13 cellular contexts compared by ENCODE assay signal in genomic region chr2:31428001-31428418, GRCh38. TPM values are rescaled to one million over a fixed set of nuclear protein-coding genes. Genes with fewer than 3 reads are reported as not detected.
DNase-seq lines count a peak whose midpoint lies in the region; ATAC-seq and TF ChIP-seq lines count a peak whose summit lies in the region.
"Had no signal": no experiment of that assay in that cellular context is flagged by ENCODE, and none has a peak within 500 bp of the region (broad histone marks: within the 10 kb centered on the region; RNA-seq: fewer than 3 reads in every experiment).

No MANE protein-coding gene starts in this region.

- no peak overlapping the region for H3K4me3 Mint-ChIP-seq in Calu3 (ENCODE audit: low read depth, unreplicated experiment)
- H3K4me3 Mint-ChIP-seq: CD8-positive, alpha-beta memory T cell; nephron progenitor cell; T-helper 2 cell treated with Interferon-gamma antibody and Interleukin-4, amounts not matched to agents 5 μg/mL and 100 μg/mL, for 36 hours had no signal

- no peak overlapping the region for H3K4me3 ChIP-seq in HCT116 (replicated peaks in 1 of 2; ENCODE audit: low read depth in 1 of 2, low read length in 2 of 2)
- no peak overlapping the region for H3K4me3 ChIP-seq in gastrocnemius medialis
- H3K4me3 ChIP-seq: uterus had no signal

- no peak overlapping the region for H3K4me2 ChIP-seq in HCT116 (ENCODE audit: low read length)

- no peak for TF ChIP-seq POLR2A in HCT116 (IDR thresholded peaks at IDR 0.05; ENCODE audit: borderline replicate concordance, extremely low read depth, insufficient read depth, insufficient read length)
- TF ChIP-seq POLR2A in gastrocnemius medialis (IDR thresholded peaks at IDR 0.05) = no peak

- no TSS peak for BruUV-seq in Calu3 (replicated peaks; lab: Mats Ljungman, UMichigan)
- BruUV-seq in HCT116 (replicated peaks; lab: Mats Ljungman, UMichigan) = no TSS peak

- H3K9ac ChIP-seq in HCT116 (ENCODE audit: low read length) = no peak overlapping the region

- POLR2A ChIA-PET in HCT116 (lab: Charles Lee) = no interaction called here

- H3K4me1 ChIP-seq in HCT116 (ENCODE audit: control insufficient read depth in 1 of 2, insufficient read depth in 2 of 2, low read length in 2 of 2) (peaks cover 9 to 12% of the 10 kb centered on the region in 2 experiments), gastrocnemius medialis (no peaks in the 10 kb centered on the region)
- H3K4me1 ChIP-seq: uterus had no signal

- H3K9me2 ChIP-seq in HCT116 (ENCODE audit: insufficient read depth) = no peaks in the 10 kb centered on the region

- H2AFZ ChIP-seq in HCT116 (ENCODE audit: low read depth, low read length, poor library complexity, severe bottlenecking) = no peak overlapping the region

- peak; percentile 32 for TF ChIP-seq CTCF in Calu3 (IDR thresholded peaks at IDR 0.05; ENCODE audit: unreplicated experiment)
- TF ChIP-seq CTCF in HCT116 (IDR thresholded peaks at IDR 0.05 in 2 of 3, conservative IDR thresholded peaks at IDR 0.05 in 1 of 3; ENCODE audit: borderline replicate concordance in 1 of 3, insufficient read depth in 1 of 3, low read depth in 2 of 3, low read length in 2 of 3) = peak; percentile 19 to 42 (median 39); a peak in 4 of 6 replicates
- TF ChIP-seq CTCF in gastrocnemius medialis (IDR thresholded peaks at IDR 0.05 in 4 of 5, conservative IDR thresholded peaks at IDR 0.05 in 1 of 5) = no peak

- H3K27me3 ChIP-seq in HCT116 (ENCODE audit: insufficient read depth, low read length) (no peaks in the 10 kb centered on the region; the same call in 1 of the 2 replicates), gastrocnemius medialis (no peaks in the 10 kb centered on the region)
- H3K27me3 ChIP-seq: uterus had no signal

- no peaks in the 10 kb centered on the region for H3K36me3 ChIP-seq in HCT116 (ENCODE audit: control insufficient read depth in 1 of 2, insufficient read depth in 2 of 2, low read length in 2 of 2)
- no peaks in the 10 kb centered on the region for H3K36me3 ChIP-seq in gastrocnemius medialis
- H3K36me3 ChIP-seq: uterus had no signal

- H3K36me3 Mint-ChIP-seq in Calu3 (ENCODE audit: insufficient read depth, unreplicated experiment) = peaks cover 4% of the 10 kb centered on the region

- no peaks in the 10 kb centered on the region for H3K79me2 ChIP-seq in HCT116 (ENCODE audit: insufficient read depth, low read length)

- peaks cover 47% of the 10 kb centered on the region for H3K4me1 Mint-ChIP-seq in Calu3 (ENCODE audit: low read depth, unreplicated experiment)
- H3K4me1 Mint-ChIP-seq: nephron progenitor cell had no signal

- ATAC-seq in HCT116 = peak; percentile 88
- ATAC-seq in GM21423 (IDR thresholded peaks at IDR 0.05; ENCODE audit: unreplicated experiment) = no peak
- no peak for ATAC-seq in gastrocnemius medialis

- TF ChIP-seq RAD21 in HCT116 (IDR thresholded peaks at IDR 0.05; ENCODE audit: low read depth) = peak; percentile 38

- in situ Hi-C loops in gastrocnemius medialis (cut with MboI; ENCODE audit: low sequenced_read_pairs in 4 of 4) = no loop called here

- RAD21 ChIA-PET in HCT116 (lab: Charles Lee; ENCODE audit: low non-redundant PET in 1 of 2, low total read pairs in 2 of 2, uncharacterized antibody in 2 of 2, unreplicated experiment in 2 of 2) = no interaction called here

- H3K27me3 Mint-ChIP-seq in Calu3 (ENCODE audit: unreplicated experiment) = no peaks in the 10 kb centered on the region

- H4K20me1 ChIP-seq in HCT116 (ENCODE audit: insufficient read depth) = no peaks in the 10 kb centered on the region

- H3K27ac Mint-ChIP-seq in Calu3 (ENCODE audit: unreplicated experiment) = peak overlapping the region; percentile 71
- H3K27ac Mint-ChIP-seq: nephron progenitor cell; T-helper 2 cell treated with Interferon-gamma antibody and Interleukin-4, amounts not matched to agents 5 μg/mL and 100 μg/mL, for 36 hours had no signal

- no peaks in the 10 kb centered on the region for H3K9me3 Mint-ChIP-seq in Calu3 (ENCODE audit: low read depth, unreplicated experiment)
- H3K9me3 Mint-ChIP-seq: T-helper 2 cell treated with Interferon-gamma antibody and Interleukin-4, amounts not matched to agents 5 μg/mL and 100 μg/mL, for 36 hours had no signal

- DNase-seq in Calu3 (peak; percentile 72), HCT116 (ENCODE audit: low read depth, low spot score) (no peak), amniotic epithelial cell (ENCODE audit: low read depth) (peak; percentile 59), islet precursor cell (peak; percentile 77), SKM-1 (lab: John Stamatoyannopoulos, UW; ENCODE audit: unreplicated experiment) (no peak), gastrocnemius medialis (no peak), HK-2 (ENCODE audit: unreplicated experiment) (no peak)
- DNase-seq: CD8-positive, alpha-beta memory T cell; NCI-H1436; nephron progenitor cell; uterus had no signal

- intact Hi-C loops in Calu3 (cut with micrococcal nuclease; ENCODE audit: unreplicated experiment) (loop anchor here (2.0 to 5.0 kb wide), 4 partner anchors 13 to 716 kb away; partner anchors contain the start of gene XDH), HCT116 (cut with micrococcal nuclease) (no loop called here), gastrocnemius medialis (cut with DNase I; ENCODE audit: low total_unique reads) (no loop called here)

- CTCF ChIA-PET in Calu3 (lab: Charles Lee) (interaction anchor here (0.5 to 1.5 kb wide), 2 partner anchors 14 to 1545 kb away, joined by 6 to 7 read pairs; partner anchors contain the start of gene XDH), HCT116 (lab: Charles Lee) (no interaction called here)

- no peak overlapping the region for H3K27ac ChIP-seq in HCT116 (ENCODE audit: low read depth, low read length)
- H3K27ac ChIP-seq in gastrocnemius medialis = no peak overlapping the region
- H3K27ac ChIP-seq: uterus had no signal

- H3K9me3 ChIP-seq in HCT116 (ENCODE audit: control insufficient read depth in 1 of 2, insufficient read depth in 1 of 2, low read depth in 1 of 2, low read length in 2 of 2) (no peaks in the 10 kb centered on the region), gastrocnemius medialis (no peaks in the 10 kb centered on the region)
- H3K9me3 ChIP-seq: uterus had no signal

TF ChIP-seq in HCT116, 20 proteins besides CTCF, POLR2A, EP300 and RAD21:
- TF ChIP-seq CBX3 (IDR thresholded peaks at IDR 0.05; ENCODE audit: low read depth) (no peak), EZH2phosphoT487 (IDR thresholded peaks at IDR 0.05; ENCODE audit: borderline replicate concordance) (no peak), TCF7L2 (IDR thresholded peaks at IDR 0.05; ENCODE audit: borderline replicate concordance, extremely low read depth, insufficient read depth, insufficient read length) (no peak), JUND (IDR thresholded peaks at IDR 0.05) (no peak), CEBPB (IDR thresholded peaks at IDR 0.05; ENCODE audit: low read depth) (no peak)

RNA-seq across cellular contexts. Expression of gene XDH, which starts 13.5 kb away (rescaled TPM):
- total RNA-seq in Calu3 (2022) (4.2 and 5.6 TPM in 2 replicates), HCT116 (2021; ENCODE audit: unreplicated experiment) (0.15 TPM), gastrocnemius medialis (under 1 TPM in 3 of 4 donors, not detected in 1; 0.05 to 0.29 (median 0.07) TPM)
- polyA plus RNA-seq in HCT116 (2012) = 0.05 TPM in 2 replicates
- total RNA-seq: CD8-positive, alpha-beta memory T cell had no signal
- polyA plus RNA-seq: CD8-positive, alpha-beta memory T cell had no signal

Comparison
In these comparisons a context has a peak if more than half of its experiments do, and no peak if none do; other contexts are left out.
1. DNase-seq: peak in Calu3 (single experiment), amniotic epithelial cell (single experiment) and islet precursor cell (single experiment); none in HCT116 (single experiment), SKM-1 (single experiment), gastrocnemius medialis (0 of 2) and HK-2 (single experiment).
2. CTCF ChIP-seq: peak in Calu3 (single experiment) and HCT116 (3 of 3); none in gastrocnemius medialis (0 of 5).